13 cellular contexts compared by ENCODE assay signal in genomic region chr12:59452259-59452658, GRCh38.
DNase-seq lines count a peak whose midpoint lies in the region; ATAC-seq, FAIRE-seq and TF ChIP-seq lines count a peak whose summit lies in the region.
"Had no signal": no experiment of that assay in that cellular context is flagged by ENCODE, and none has a peak within 500 bp of the region (broad histone marks: within the 10 kb centered on the region; RNA-seq: fewer than 3 reads in every experiment).

No MANE protein-coding gene starts in this region.

- no peak for TF ChIP-seq CTCF in cardiac fibroblast (IDR thresholded peaks at IDR 0.05; ENCODE audit: low read depth, low read length)
- no peak for TF ChIP-seq CTCF in left lung (IDR thresholded peaks at IDR 0.05)

- H3K9me3 Mint-ChIP-seq in activated naive CD4-positive, alpha-beta T cell treated with anti-CD3 and anti-CD28 coated beads for 36 hours = peaks cover 5% of the 10 kb centered on the region
- H3K9me3 Mint-ChIP-seq: activated T-cell treated with anti-CD3 and anti-CD28 coated beads, Interleukin-2, amount 50 U/mL, for 24 hours had no signal

- H3K9me3 ChIP-seq in left lung = no peaks in the 10 kb centered on the region

- H3K79me2 ChIP-seq in ACC112 (ENCODE audit: control insufficient read depth, insufficient read depth, low read length, unreplicated experiment) = no peaks in the 10 kb centered on the region

- H3K36me3 ChIP-seq in ACC112 (ENCODE audit: insufficient read depth, low read length) (no peaks in the 10 kb centered on the region), left lung (no peaks in the 10 kb centered on the region)

- no peaks in the 10 kb centered on the region for H3K36me3 Mint-ChIP-seq in activated naive CD4-positive, alpha-beta T cell treated with anti-CD3 and anti-CD28 coated beads for 36 hours (ENCODE audit: low read depth)

- H2AFZ ChIP-seq in ACC112 (ENCODE audit: low read length, unreplicated experiment) = peak overlapping the region; percentile 82

- DNase-seq in HS-5 (ENCODE audit: low read depth) (peak; percentile 92), cardiac fibroblast (ENCODE audit: low read depth in 2 of 2) (peak; percentile 53 to 86), left lung (no peak), frontal cortex (ENCODE audit: low spot score in 2 of 2) (no peak)
- DNase-seq in activated naive CD4-positive, alpha-beta T cell treated with anti-CD3 and anti-CD28 coated beads for 36 hours = no peak
- DNase-seq: activated T-cell treated with anti-CD3 and anti-CD28 coated beads, Interleukin-2, amount 50 U/mL, for 24 hours; left colon; MV-4-11; nucleus accumbens had no signal

- H3K27ac Mint-ChIP-seq in activated naive CD4-positive, alpha-beta T cell treated with anti-CD3 and anti-CD28 coated beads for 36 hours = no peak overlapping the region
- H3K27ac Mint-ChIP-seq: activated T-cell treated with anti-CD3 and anti-CD28 coated beads, Interleukin-2, amount 50 U/mL, for 24 hours had no signal

- peak overlapping the region; percentile 25; the same call in 1 of the 2 replicates for H3K4me3 ChIP-seq in ACC112 (ENCODE audit: low read depth, low read length)
- no peak overlapping the region for H3K4me3 ChIP-seq in cardiac fibroblast (replicated peaks in 1 of 2; ENCODE audit: low read depth in 2 of 2, low read length in 2 of 2)
- no peak overlapping the region for H3K4me3 ChIP-seq in left lung
- H3K4me3 ChIP-seq: A549 had no signal

- intact Hi-C loops in left lung (cut with DNase I) = no loop called here
- intact Hi-C loops in activated naive CD4-positive, alpha-beta T cell treated with anti-CD3 and anti-CD28 coated beads for 36 hours (cut with micrococcal nuclease) = no loop called here

- FAIRE-seq in frontal cortex (lab: Jason Lieb, UNC) = no peak
- FAIRE-seq: A549 had no signal

- H3K27ac ChIP-seq in ACC112 (ENCODE audit: low read depth, low read length) = peak overlapping the region; percentile 79
- H3K27ac ChIP-seq in left lung = no peak overlapping the region
- H3K27ac ChIP-seq: A549 had no signal

- peak; percentile 27 for ATAC-seq in left lung
- ATAC-seq in GM21381 (IDR thresholded peaks at IDR 0.05; ENCODE audit: unreplicated experiment) = no peak
- no peak for ATAC-seq in GM19324 (IDR thresholded peaks at IDR 0.05; ENCODE audit: low FRiP score, unreplicated experiment)
- ATAC-seq: A549, left colon had no signal

- H3K4me1 Mint-ChIP-seq in activated naive CD4-positive, alpha-beta T cell treated with anti-CD3 and anti-CD28 coated beads for 36 hours (ENCODE audit: low read depth) = no peaks in the 10 kb centered on the region

- H3K27me3 Mint-ChIP-seq in activated naive CD4-positive, alpha-beta T cell treated with anti-CD3 and anti-CD28 coated beads for 36 hours (ENCODE audit: low read depth) = no peaks in the 10 kb centered on the region
- H3K27me3 Mint-ChIP-seq: activated T-cell treated with anti-CD3 and anti-CD28 coated beads, Interleukin-2, amount 50 U/mL, for 24 hours had no signal

- CTCF ChIA-PET in activated naive CD4-positive, alpha-beta T cell treated with anti-CD3 and anti-CD28 coated beads for 36 hours (lab: Charles Lee) = no interaction called here

- no peak overlapping the region for H3K4me3 Mint-ChIP-seq in activated naive CD4-positive, alpha-beta T cell treated with anti-CD3 and anti-CD28 coated beads for 36 hours
- H3K4me3 Mint-ChIP-seq: activated T-cell treated with anti-CD3 and anti-CD28 coated beads, Interleukin-2, amount 50 U/mL, for 24 hours had no signal

- H3K4me1 ChIP-seq in ACC112 (ENCODE audit: control insufficient read depth, insufficient read depth, low read length, unreplicated experiment) = peaks cover 21% of the 10 kb centered on the region
- H3K4me1 ChIP-seq in left lung = no peaks in the 10 kb centered on the region
- H3K4me1 ChIP-seq: A549 had no signal

- H3K27me3 ChIP-seq in ACC112 (ENCODE audit: insufficient read depth, low read length) = no peaks in the 10 kb centered on the region
- no peaks in the 10 kb centered on the region for H3K27me3 ChIP-seq in left lung

Comparison
In these comparisons a context has a peak if more than half of its experiments do, and no peak if none do; other contexts are left out.
1. DNase-seq: peak in HS-5 (single experiment) and cardiac fibroblast (2 of 2); none in left lung (0 of 2), activated naive CD4-positive, alpha-beta T cell treated with anti-CD3 and anti-CD28 coated beads for 36 hours (single experiment) and frontal cortex (0 of 2).